19 cellular contexts compared by ENCODE assay signal in the genomic region with DNA sequence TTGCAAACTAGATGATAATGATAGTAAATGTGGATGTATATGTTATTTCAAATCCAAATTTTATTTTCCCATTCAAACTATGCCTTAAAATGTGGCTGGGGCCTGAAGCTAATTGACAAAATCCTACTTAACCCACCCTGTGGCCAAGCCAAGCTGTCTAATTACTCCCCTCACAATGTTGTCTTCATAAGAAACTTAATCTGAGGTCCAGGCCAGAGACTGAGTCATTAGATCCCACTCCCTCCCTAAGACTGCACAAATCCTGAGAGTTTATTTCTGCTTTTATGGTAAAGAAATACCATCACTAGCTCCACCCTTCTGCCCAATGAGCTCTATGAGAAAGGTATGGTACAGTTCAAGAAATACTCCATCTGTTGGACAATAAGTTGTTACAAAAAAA. TPM values are rescaled to one million over a fixed set of nuclear protein-coding genes. Genes with fewer than 3 reads are reported as not detected.
A peak's percentile ranks its signal among the peaks of the same experiment; 100 is the strongest.
DNase-seq lines count a peak whose midpoint lies in the region; ATAC-seq and TF ChIP-seq lines count a peak whose summit lies in the region.
"Had no signal": no experiment of that assay in that cellular context is flagged by ENCODE, and none has a peak within 500 bp of the region (broad histone marks: within the 10 kb centered on the region; RNA-seq: fewer than 3 reads in every experiment).

No MANE protein-coding gene starts in this region.

- in situ Hi-C loops in gastrocnemius medialis (cut with MboI; ENCODE audit: low sequenced_read_pairs in 4 of 4), result loop anchor here in 1 of 4 donors (25.0 kb wide), 1 partner anchor 1229 kb away; no protein-coding TSS in a partner anchor

- no peak overlapping the region for H3K9ac ChIP-seq in KMS-11

- no peak overlapping the region for H2AFZ ChIP-seq in KMS-11 (ENCODE audit: low read depth)
- H2AFZ ChIP-seq: GM23338 had no signal

- H3K4me1 ChIP-seq in cardiac muscle cell (ENCODE audit: low read depth) (peaks cover 75% of the 10 kb centered on the region), right atrium auricular region (peaks cover 0 to 6% of the 10 kb centered on the region in 2 donors), KMS-11 (ENCODE audit: low read depth, poor library complexity, severe bottlenecking) (peaks cover 36% of the 10 kb centered on the region), gastrocnemius medialis (peaks cover 39% of the 10 kb centered on the region in 2 donors), sigmoid colon (peaks cover 0 to 21% (median 2%) of the 10 kb centered on the region in 4 donors)
- H3K4me1 ChIP-seq: A549, SJSA1 had no signal

- intact Hi-C loops in gastrocnemius medialis (cut with DNase I; ENCODE audit: low total_unique reads) (no loop called here), sigmoid colon (cut with DNase I) (loop anchor here (10.0 kb wide), 1 partner anchor 203 kb away; a partner anchor contains a TSS)

- no peaks in the 10 kb centered on the region for H3K79me2 ChIP-seq in KMS-11 (ENCODE audit: insufficient read depth, low read depth)

- DNase-seq in cardiac muscle cell (ENCODE audit: low read depth in 1 of 2, low spot score in 1 of 2) (no peak), right atrium auricular region (ENCODE audit: low spot score) (no peak), gastrocnemius medialis (no peak), sigmoid colon (no peak), DMS79 treated with DMSO at 0.1 percent for 48 hours (lab: John Stamatoyannopoulos, UW) (no peak)
- DNase-seq in activated CD4-positive, CD25-positive, alpha-beta regulatory T cell treated with anti-CD3 and anti-CD28 coated beads, Interleukin-2, amount 50 U/mL, for 72 hours, result no peak
- DNase-seq: KBM-7, NCI-H1048, NCI-H226, NCI-H526 treated with DMSO at 0.1 percent for 48 hours, PC-3 had no signal

- TF ChIP-seq EP300 in sigmoid colon (IDR thresholded peaks at IDR 0.05), result no peak

- H3K27ac ChIP-seq in cardiac muscle cell (peak overlapping the region; percentile 75), right atrium auricular region (peak overlapping the region in 1 of 2 donors; percentile 38), KMS-11 (no peak overlapping the region), VCaP (peak overlapping the region; percentile 60), gastrocnemius medialis (peak overlapping the region; percentile 62 to 92 (median 80)), sigmoid colon (no peak overlapping the region)
- H3K27ac ChIP-seq: A549, C4-2B, SJSA1 had no signal

- H3K27me3 ChIP-seq in cardiac muscle cell, result no peaks in the 10 kb centered on the region
- no peaks in the 10 kb centered on the region for H3K27me3 ChIP-seq in right atrium auricular region
- no peaks in the 10 kb centered on the region for H3K27me3 ChIP-seq in KMS-11 (ENCODE audit: insufficient read depth, low read depth)
- no peaks in the 10 kb centered on the region for H3K27me3 ChIP-seq in gastrocnemius medialis
- no peaks in the 10 kb centered on the region for H3K27me3 ChIP-seq in sigmoid colon
- H3K27me3 ChIP-seq: SJSA1 had no signal

- peak overlapping the region; percentile 47; the same call in 1 of the 2 replicates for H3K4me2 ChIP-seq in KMS-11
- H3K4me2 ChIP-seq: A549, GM23338 had no signal

- no peak for ATAC-seq in gastrocnemius medialis
- ATAC-seq: A549, GM23338, HCT116, PC-3 had no signal

- no peak for TF ChIP-seq POLR2A in gastrocnemius medialis (IDR thresholded peaks at IDR 0.05)
- TF ChIP-seq POLR2A in sigmoid colon (IDR thresholded peaks at IDR 0.05), result no peak

- no peak overlapping the region for H3K4me3 ChIP-seq in cardiac muscle cell
- no peak overlapping the region for H3K4me3 ChIP-seq in right atrium auricular region
- no peak overlapping the region for H3K4me3 ChIP-seq in KMS-11 (IDR thresholded peaks at IDR 0.05; ENCODE audit: insufficient read depth, low read depth, low read length)
- no peak overlapping the region for H3K4me3 ChIP-seq in gastrocnemius medialis
- no peak overlapping the region for H3K4me3 ChIP-seq in sigmoid colon
- H3K4me3 ChIP-seq: A549, GM23338, SJSA1 had no signal

- H3K36me3 ChIP-seq in cardiac muscle cell (peaks cover 26% of the 10 kb centered on the region), right atrium auricular region (peaks cover 3% of the 10 kb centered on the region), KMS-11 (ENCODE audit: insufficient read depth) (no peaks in the 10 kb centered on the region), gastrocnemius medialis (no peaks in the 10 kb centered on the region), sigmoid colon (no peaks in the 10 kb centered on the region)
- H3K36me3 ChIP-seq: SJSA1 had no signal

- no peaks in the 10 kb centered on the region for H4K20me1 ChIP-seq in KMS-11 (ENCODE audit: insufficient read depth)

- no peak for TF ChIP-seq CTCF in cardiac muscle cell (IDR thresholded peaks at IDR 0.05; ENCODE audit: low read depth, low read length)
- no peak for TF ChIP-seq CTCF in right atrium auricular region (IDR thresholded peaks at IDR 0.05)
- TF ChIP-seq CTCF in KMS-11 (conservative IDR thresholded peaks at IDR 0.05; ENCODE audit: low read depth, low read length), result no peak
- no peak for TF ChIP-seq CTCF in VCaP (conservative IDR thresholded peaks at IDR 0.05)
- TF ChIP-seq CTCF in gastrocnemius medialis (IDR thresholded peaks at IDR 0.05 in 4 of 5, conservative IDR thresholded peaks at IDR 0.05 in 1 of 5), result no peak
- TF ChIP-seq CTCF in sigmoid colon (IDR thresholded peaks at IDR 0.05), result no peak

- H3K9me3 ChIP-seq in cardiac muscle cell (ENCODE audit: low read depth) (no peaks in the 10 kb centered on the region), right atrium auricular region (no peaks in the 10 kb centered on the region), gastrocnemius medialis (no peaks in the 10 kb centered on the region), sigmoid colon (no peaks in the 10 kb centered on the region)
- H3K9me3 ChIP-seq: A549, SJSA1 had no signal

RNA-seq across cellular contexts. Expression of a gene that starts 16.5 kb away (rescaled TPM):
- total RNA-seq in cardiac muscle cell, result 402 and 912 TPM in 2 replicates
- 633 and 1,072 TPM in 2 replicates for polyA plus RNA-seq in cardiac muscle cell
- 100 to 1,000 TPM; 403 to 651 TPM for total RNA-seq in right atrium auricular region
- 100 to 1,000 TPM in 3 of 4 donors, 10 to 100 TPM in 1; 79.1 to 797 (median 200) TPM for total RNA-seq in gastrocnemius medialis
- 100 to 1,000 TPM in 1 of 4 donors, 10 to 100 TPM in 3; 23.4 to 111 (median 31.9) TPM for total RNA-seq in sigmoid colon
- 1 to 10 TPM in 1 of 3 donors, under 1 TPM in 1, not detected in 1; 0.89 to 4.8 TPM for polyA plus RNA-seq in sigmoid colon
- total RNA-seq: GM23338, MCF 10A, PC-3, SJSA1 had no signal
- polyA plus RNA-seq: GM23338 had no signal

Comparison
In these comparisons a context has a peak if more than half of its experiments do, and no peak if none do; other contexts are left out.
1. H3K27ac ChIP-seq: peak in cardiac muscle cell (single experiment), VCaP (single experiment) and gastrocnemius medialis (4 of 4); none in KMS-11 (single experiment) and sigmoid colon (0 of 4).